ENCODE assay signal across 8 cellular contexts in genomic region chrX:47523297-47523696, GRCh38. TPM values are rescaled to one million over a fixed set of nuclear protein-coding genes. Genes with fewer than 3 reads are reported as not detected.
DNase-seq lines count a peak whose midpoint lies in the region; ATAC-seq, FAIRE-seq and TF ChIP-seq lines count a peak whose summit lies in the region.

No MANE protein-coding gene starts in this region.

- DNase-seq in NCI-H2029 (lab: John Stamatoyannopoulos, UW) (peak; percentile 23), NCI-H2029 treated with DMSO at 0.1 percent for 48 hours (lab: John Stamatoyannopoulos, UW) (no peak), NCI-H2227 (lab: John Stamatoyannopoulos, UW; ENCODE audit: unreplicated experiment) (peak; percentile 95), kidney (peak; percentile 91)
- DNase-seq in central memory CD4-positive, alpha-beta T cell = peak; percentile 62
- DNase-seq in stimulated activated CD4-positive, alpha-beta T cell treated with anti-CD3 and anti-CD28 coated beads, Interleukin-15, amount 100 ng/mL, for 24 hours = peak; percentile 87

- no peak overlapping the region for H3K27ac ChIP-seq in kidney (ENCODE audit: low read depth in 2 of 2, low read length in 2 of 2)

- ATAC-seq in HG02981 (IDR thresholded peaks at IDR 0.05; ENCODE audit: unreplicated experiment) = peak; percentile 78
- peak; percentile 96 to 99 for ATAC-seq in activated CD4-positive, CD25-positive, alpha-beta regulatory T cell treated with anti-CD3 and anti-CD28 coated beads, Interleukin-2, amount 50 U/mL, for 24 hours

- peak; percentile 89 for TF ChIP-seq CTCF in kidney (IDR thresholded peaks at IDR 0.05; ENCODE audit: borderline replicate concordance, extremely low read depth, insufficient read depth)

- no peak for FAIRE-seq in kidney (lab: Jason Lieb, UNC)

- no peak overlapping the region for H3K9ac ChIP-seq in kidney (ENCODE audit: low read length in 2 of 2)

- intact Hi-C loops in kidney (cut with DNase I) = no loop called here

- H3K4me1 ChIP-seq in kidney (ENCODE audit: control insufficient read depth in 1 of 2, insufficient read depth in 1 of 2, low read depth in 1 of 2, low read length in 2 of 2) = no peaks in the 10 kb centered on the region

- H3K9me3 ChIP-seq in kidney (ENCODE audit: control insufficient read depth in 1 of 2, low read length in 2 of 2) = no peaks in the 10 kb centered on the region

- H3K4me3 ChIP-seq in kidney (ENCODE audit: low read length in 2 of 2) = peak overlapping the region; percentile 44 to 56

- H3K36me3 ChIP-seq in kidney (ENCODE audit: control insufficient read depth in 1 of 2, insufficient read depth in 2 of 2, low read length in 2 of 2) = no peaks in the 10 kb centered on the region

RNA-seq across cellular contexts. Expression of gene ARAF, which starts 37.7 kb away (rescaled TPM):
- 79.4 TPM for total RNA-seq in kidney
- polyA plus RNA-seq in kidney (ENCODE audit: insufficient read depth, low read depth, low replicate concordance) = 105 TPM

RNA-seq across cellular contexts. Expression of gene ZNF41, which starts 40.3 kb away (rescaled TPM):
- 12.7 TPM for total RNA-seq in kidney
- polyA plus RNA-seq in kidney (ENCODE audit: insufficient read depth, low read depth, low replicate concordance) = 2.5 TPM

RNA-seq across cellular contexts. Expression of gene TIMP1, which starts 58.9 kb away (rescaled TPM):
- 551 TPM for total RNA-seq in kidney
- 382 TPM for polyA plus RNA-seq in kidney (ENCODE audit: insufficient read depth, low read depth, low replicate concordance)
